ENCODE assay signal across 8 cellular contexts in the genomic region with DNA sequence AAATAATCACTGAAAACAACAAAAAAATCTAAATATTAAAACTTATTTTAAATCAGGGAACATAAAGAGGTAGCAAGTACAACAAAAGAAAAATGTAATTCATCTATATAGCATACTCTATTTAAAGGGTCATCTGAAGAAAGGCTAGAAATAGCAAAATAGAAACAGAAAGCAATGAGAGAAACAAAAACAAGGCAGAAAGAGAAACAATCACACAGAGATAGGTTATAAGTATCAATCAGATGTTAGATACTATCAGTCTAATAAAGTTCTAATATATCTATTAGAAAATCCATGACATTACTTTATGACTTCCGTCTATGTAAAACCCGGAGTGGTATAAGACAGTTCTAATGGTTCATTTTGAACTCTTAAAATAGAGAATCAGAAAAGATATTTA. TPM values are rescaled to one million over a fixed set of nuclear protein-coding genes. Genes with fewer than 3 reads are reported as not detected.
DNase-seq lines count a peak whose midpoint lies in the region; ATAC-seq and TF ChIP-seq lines count a peak whose summit lies in the region.

No MANE protein-coding gene starts in this region.

- peaks cover 91% of the 10 kb centered on the region for H3K79me2 ChIP-seq in mammary epithelial cell (ENCODE audit: insufficient read depth, low read length)

- H3K9me3 ChIP-seq in mammary epithelial cell (replicated peaks; ENCODE audit: insufficient read depth, low read length) (no peaks in the 10 kb centered on the region), suprapubic skin (no peaks in the 10 kb centered on the region)

- peak; percentile 70 for ATAC-seq in HG03039 (IDR thresholded peaks at IDR 0.05; ENCODE audit: unreplicated experiment)

- 72% methylated on average over 2 of the region's 2 CpGs for whole genome bisulfite sequencing in mammary epithelial cell (ENCODE audit: low coverage, missing lambda C conversion rate)
- WGBS in suprapubic skin: 66% methylated on average over 2 of the region's 2 CpGs

- no peak overlapping the region for H3K9ac ChIP-seq in mammary epithelial cell (ENCODE audit: insufficient read depth, low read length)

- peaks cover 11% of the 10 kb centered on the region for H3K36me3 Mint-ChIP-seq in activated naive CD4-positive, alpha-beta T cell treated with anti-CD3 and anti-CD28 coated beads, Interleukin-2, amount 10 ng/mL, durations not matched to agents 7 days and 5 days

- TF ChIP-seq CTCF in mammary epithelial cell (conservative IDR thresholded peaks at IDR 0.05 in 1 of 2, IDR thresholded peaks at IDR 0.05 in 1 of 2; ENCODE audit: extremely low read depth in 1 of 2, insufficient read depth in 1 of 2, low read depth in 1 of 2, low read length in 2 of 2) (no peak), suprapubic skin (IDR thresholded peaks at IDR 0.05) (no peak)

- peak overlapping the region; percentile 57 for H3K4me3 Mint-ChIP-seq in activated naive CD4-positive, alpha-beta T cell treated with anti-CD3 and anti-CD28 coated beads, Interleukin-2, amount 10 ng/mL, durations not matched to agents 7 days and 5 days

- peak overlapping the region; percentile 16 for H3K27ac ChIP-seq in mammary epithelial cell (ENCODE audit: insufficient read depth, low read depth, low read length)
- no peak overlapping the region for H3K27ac ChIP-seq in suprapubic skin

- TF ChIP-seq EP300 in suprapubic skin (IDR thresholded peaks at IDR 0.05): no peak

- H3K27ac Mint-ChIP-seq in activated naive CD4-positive, alpha-beta T cell treated with anti-CD3 and anti-CD28 coated beads, Interleukin-2, amount 10 ng/mL, durations not matched to agents 7 days and 5 days: peak overlapping the region; percentile 3

- in situ Hi-C loops in mammary epithelial cell (cut with MboI; ENCODE audit: low sequenced_read_pairs in 2 of 2): no loop called here

- no TSS peak for BruUV-seq in mammary epithelial cell (replicated peaks; lab: Mats Ljungman, UMichigan)

- CTCF ChIA-PET in activated naive CD4-positive, alpha-beta T cell treated with anti-CD3 and anti-CD28 coated beads, Interleukin-2, amount 10 ng/mL, durations not matched to agents 7 days and 5 days (lab: Charles Lee): interaction anchor here (1.5 kb wide), 1 partner anchor 23 kb away, joined by 4 read pairs; no protein-coding TSS in a partner anchor
- CTCF ChIA-PET in mammary epithelial cell (lab: Charles Lee; ENCODE audit: low non-redundant PET): no interaction called here

- H3K36me3 ChIP-seq in mammary epithelial cell (ENCODE audit: insufficient read depth, low read length) (no peaks in the 10 kb centered on the region), suprapubic skin (no peaks in the 10 kb centered on the region)

- peaks cover 2% of the 10 kb centered on the region for H4K20me1 ChIP-seq in mammary epithelial cell (ENCODE audit: insufficient read depth, low read length)

- H3K4me1 ChIP-seq in mammary epithelial cell (ENCODE audit: insufficient read depth, low read length) (no peaks in the 10 kb centered on the region), suprapubic skin (peaks cover 41% of the 10 kb centered on the region)

- H3K4me2 ChIP-seq in mammary epithelial cell (ENCODE audit: insufficient read depth, low read depth, low read length): peak overlapping the region; percentile 84

- H3K4me3 ChIP-seq in mammary epithelial cell (replicated peaks in 1 of 3; ENCODE audit: insufficient read depth in 1 of 3, low read depth in 2 of 3, low read length in 3 of 3) (peak overlapping the region; percentile 20 to 75 (median 50)), suprapubic skin (peak overlapping the region; percentile 22)

- dilution Hi-C loops in mammary epithelial cell (cut with HindIII; ENCODE audit: low sequenced_read_pairs): no loop called here

- no peaks in the 10 kb centered on the region for H3K27me3 Mint-ChIP-seq in activated naive CD4-positive, alpha-beta T cell treated with anti-CD3 and anti-CD28 coated beads, Interleukin-2, amount 10 ng/mL, durations not matched to agents 7 days and 5 days

- H2AFZ ChIP-seq in mammary epithelial cell (ENCODE audit: low read depth, low read length): no peak overlapping the region

- no peak for TF ChIP-seq POLR2A in suprapubic skin (IDR thresholded peaks at IDR 0.05)

- H3K9me3 Mint-ChIP-seq in activated naive CD4-positive, alpha-beta T cell treated with anti-CD3 and anti-CD28 coated beads, Interleukin-2, amount 10 ng/mL, durations not matched to agents 7 days and 5 days: no peaks in the 10 kb centered on the region

- H3K4me1 Mint-ChIP-seq in activated naive CD4-positive, alpha-beta T cell treated with anti-CD3 and anti-CD28 coated beads, Interleukin-2, amount 10 ng/mL, durations not matched to agents 7 days and 5 days: peaks cover 29% of the 10 kb centered on the region

- H3K27me3 ChIP-seq in mammary epithelial cell (ENCODE audit: insufficient read depth, low read length) (no peaks in the 10 kb centered on the region), suprapubic skin (no peaks in the 10 kb centered on the region)

- no peak for DNase-seq in activated naive CD4-positive, alpha-beta T cell treated with anti-CD3 and anti-CD28 coated beads, Interleukin-2, amount 10 ng/mL, durations not matched to agents 7 days and 5 days
- DNase-seq in activated naive CD4-positive, alpha-beta T cell (lab: John Stamatoyannopoulos, UW): no peak
- DNase-seq in mammary epithelial cell (no peak), suprapubic skin (ENCODE audit: low spot score in 2 of 2) (no peak), AML-193 (lab: John Stamatoyannopoulos, UW) (no peak), NCI-H2029 treated with DMSO at 0.1 percent for 48 hours (lab: John Stamatoyannopoulos, UW) (no peak)
- no peak for DNase-seq in effector CD8-positive, alpha-beta T cell (lab: John Stamatoyannopoulos, UW)

- intact Hi-C loops in mammary epithelial cell (cut with micrococcal nuclease): loop anchor here (1.0 kb wide), 1 partner anchor 15 kb away; no protein-coding TSS in a partner anchor

RNA-seq across cellular contexts. Expression of gene RICTOR, which starts 16.0 kb away (rescaled TPM):
- total RNA-seq in mammary epithelial cell (10 to 100 TPM; 28.6 to 34.8 TPM), suprapubic skin (10 to 100 TPM; 24.9 to 92.6 (median 28.7) TPM)
- polyA plus RNA-seq in mammary epithelial cell: 7.1 TPM
- 43.2 TPM for polyA minus RNA-seq in mammary epithelial cell
